ENCODE assay signal across 3 cellular contexts in the genomic region with DNA sequence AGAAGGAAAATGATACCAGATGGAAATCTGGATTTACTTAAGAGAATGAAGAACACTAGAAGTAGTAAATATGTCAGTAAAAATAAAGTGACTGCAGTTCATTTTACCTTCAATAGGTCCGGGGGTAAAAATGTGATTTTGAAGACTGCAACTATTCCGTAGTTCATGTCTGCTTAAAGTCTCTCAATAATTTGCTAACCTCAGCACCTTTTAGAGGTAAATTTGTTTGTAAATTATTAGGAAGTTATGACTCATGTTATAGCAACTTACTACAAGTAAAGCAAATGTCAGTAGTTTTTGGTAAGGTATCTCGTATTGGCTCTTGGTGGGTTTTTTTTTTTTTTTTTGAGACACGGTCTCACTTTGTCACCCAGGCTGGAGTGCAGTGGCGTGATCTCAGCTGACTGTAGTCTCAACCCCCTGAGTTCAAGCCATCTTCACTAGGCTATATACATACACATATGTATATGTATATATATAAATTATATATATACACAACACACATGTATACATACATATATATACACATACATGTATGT.
TF ChIP-seq lines count a peak whose summit lies in the region.

No MANE protein-coding gene starts in this region.

TF ChIP-seq in A549, 52 proteins besides CTCF, POLR2A, EP300 and RAD21:
- TF ChIP-seq ELK1 (IDR thresholded peaks at IDR 0.05; ENCODE audit: low read depth, low read length) (no peak), MAFK (IDR thresholded peaks at IDR 0.05; ENCODE audit: partially characterized antibody) (peak; percentile 83), FOSL2 (IDR thresholded peaks at IDR 0.05) (no peak), FOSL2 (CRISPR knock-in tag; IDR thresholded peaks at IDR 0.05) (0 out of 2 replicates have a peak, but pooled peaks have one; percentile 3), CBX2 (IDR thresholded peaks at IDR 0.05; ENCODE audit: borderline replicate concordance, low read depth) (no peak), KDM5A (IDR thresholded peaks at IDR 0.05) (no peak)

TF ChIP-seq in SK-N-SH treated with all-trans-retinoic acid at 6 μM for 48 hours, 23 proteins besides CTCF, POLR2A, EP300 and RAD21:
- TF ChIP-seq TOX (CRISPR knock-in tag; IDR thresholded peaks at IDR 0.05; ENCODE audit: borderline replicate concordance) = no peak
- TF ChIP-seq ZFP30 (CRISPR knock-in tag; IDR thresholded peaks at IDR 0.05) = no peak
- TF ChIP-seq ARNTL (CRISPR knock-in tag; IDR thresholded peaks at IDR 0.05; ENCODE audit: borderline replicate concordance, low read depth) = no peak
- TF ChIP-seq BACH2 (CRISPR knock-in tag; IDR thresholded peaks at IDR 0.05; ENCODE audit: borderline replicate concordance) = no peak
- TF ChIP-seq RARB (CRISPR knock-in tag; IDR thresholded peaks at IDR 0.05) = no peak
- TF ChIP-seq ZNF8 (CRISPR knock-in tag; IDR thresholded peaks at IDR 0.05) = no peak
- no peak for TF ChIP-seq ZNF565 (CRISPR knock-in tag; conservative IDR thresholded peaks at IDR 0.05; ENCODE audit: low read depth)
- TF ChIP-seq ISL1 (CRISPR knock-in tag; IDR thresholded peaks at IDR 0.05) = no peak
- no peak for TF ChIP-seq ZC3H10 (CRISPR knock-in tag; IDR thresholded peaks at IDR 0.05)
- TF ChIP-seq, protein P1, sequence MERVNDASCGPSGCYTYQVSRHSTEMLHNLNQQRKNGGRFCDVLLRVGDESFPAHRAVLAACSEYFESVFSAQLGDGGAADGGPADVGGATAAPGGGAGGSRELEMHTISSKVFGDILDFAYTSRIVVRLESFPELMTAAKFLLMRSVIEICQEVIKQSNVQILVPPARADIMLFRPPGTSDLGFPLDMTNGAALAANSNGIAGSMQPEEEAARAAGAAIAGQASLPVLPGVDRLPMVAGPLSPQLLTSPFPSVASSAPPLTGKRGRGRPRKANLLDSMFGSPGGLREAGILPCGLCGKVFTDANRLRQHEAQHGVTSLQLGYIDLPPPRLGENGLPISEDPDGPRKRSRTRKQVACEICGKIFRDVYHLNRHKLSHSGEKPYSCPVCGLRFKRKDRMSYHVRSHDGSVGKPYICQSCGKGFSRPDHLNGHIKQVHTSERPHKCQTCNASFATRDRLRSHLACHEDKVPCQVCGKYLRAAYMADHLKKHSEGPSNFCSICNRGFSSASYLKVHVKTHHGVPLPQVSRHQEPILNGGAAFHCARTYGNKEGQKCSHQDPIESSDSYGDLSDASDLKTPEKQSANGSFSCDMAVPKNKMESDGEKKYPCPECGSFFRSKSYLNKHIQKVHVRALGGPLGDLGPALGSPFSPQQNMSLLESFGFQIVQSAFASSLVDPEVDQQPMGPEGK (CRISPR knock-in tag; IDR thresholded peaks at IDR 0.05; ENCODE audit: borderline replicate concordance) = no peak
- TF ChIP-seq GLIS3 (CRISPR knock-in tag; IDR thresholded peaks at IDR 0.05) = no peak

TF ChIP-seq in H1, 55 proteins besides CTCF, POLR2A, EP300 and RAD21:
- peak; percentile 56; the same call in 1 of the 2 replicates for TF ChIP-seq MAFK (IDR thresholded peaks at IDR 0.05; ENCODE audit: low read depth, low read length)
- no peak for TF ChIP-seq GABPA (IDR thresholded peaks at IDR 0.05; ENCODE audit: borderline replicate concordance, insufficient read depth, low read length)
